Comparison of ENCODE assay signal across 18 cellular contexts in the genomic region with DNA sequence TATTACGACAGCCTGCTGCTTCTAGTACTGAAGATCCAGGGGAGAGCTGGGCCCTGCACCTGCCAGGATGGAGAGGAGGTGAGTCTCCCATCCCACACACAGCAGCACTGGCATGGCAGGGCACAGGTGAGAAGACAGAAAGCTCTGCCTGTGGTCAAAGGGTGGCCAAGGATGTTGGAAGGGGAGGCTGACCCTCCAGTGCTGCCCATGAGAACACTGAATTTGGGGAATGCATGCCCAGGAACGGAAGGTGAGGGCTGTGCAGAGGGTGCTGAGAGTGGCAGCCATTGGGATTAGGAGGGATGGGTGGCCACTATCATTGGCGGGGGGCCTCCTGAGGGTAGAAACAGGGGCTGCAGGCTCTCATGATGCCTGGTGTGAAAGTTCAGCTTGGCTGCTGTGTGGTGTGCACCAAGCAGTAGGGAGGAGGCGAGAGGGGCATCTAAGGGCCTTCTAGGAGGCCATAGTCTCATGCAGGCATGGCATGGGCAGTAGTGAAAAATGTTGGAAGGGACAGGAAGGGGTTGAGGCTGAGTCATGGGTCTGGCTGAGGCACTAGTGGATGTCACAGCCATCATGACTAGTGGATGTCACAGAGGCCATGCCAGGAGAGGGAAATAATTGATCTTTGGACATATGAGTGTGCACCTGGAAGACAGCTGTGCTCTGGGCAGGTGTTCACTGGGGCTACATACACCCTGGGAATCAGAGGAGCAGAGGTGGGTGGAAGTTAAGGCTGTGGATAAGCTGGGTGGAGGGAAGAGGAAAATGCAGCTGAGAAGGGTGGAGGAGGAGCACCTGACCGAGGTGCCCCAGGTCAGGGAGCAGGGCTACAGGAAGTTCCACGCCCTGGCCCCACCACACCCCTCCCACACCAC. TPM values are rescaled to one million over a fixed set of nuclear protein-coding genes. Genes with fewer than 3 reads are reported as not detected.
DNase-seq lines count a peak whose midpoint lies in the region; ATAC-seq, FAIRE-seq and TF ChIP-seq lines count a peak whose summit lies in the region.
"Had no signal": no experiment of that assay in that cellular context is flagged by ENCODE, and none has a peak within 500 bp of the region (broad histone marks: within the 10 kb centered on the region; RNA-seq: fewer than 3 reads in every experiment).

No MANE protein-coding gene starts in this region.

- no peak overlapping the region for H3K14ac ChIP-seq in neuronal stem cell (ENCODE audit: low read length)

- H3K4me1 Mint-ChIP-seq in IgD-negative memory B cell, result peaks cover 12 to 20% (median 12%) of the 10 kb centered on the region in 3 donors
- H3K4me1 Mint-ChIP-seq in CD8-positive, alpha-beta T cell (ENCODE audit: low read depth), result peaks cover 22% of the 10 kb centered on the region

- H3K27me3 ChIP-seq in colonic mucosa (no peaks in the 10 kb centered on the region), neuronal stem cell (ENCODE audit: control insufficient read depth in 3 of 3, insufficient read depth in 3 of 3, low read depth in 1 of 3, low read length in 3 of 3) (peaks cover 0 to 15% (median 0%) of the 10 kb centered on the region in 3 experiments), pancreas (peaks cover 0 to 9% (median 0%) of the 10 kb centered on the region in 4 donors)
- H3K27me3 ChIP-seq in CD8-positive, alpha-beta T cell (ENCODE audit: insufficient read depth, low read length), result no peaks in the 10 kb centered on the region

- no peaks in the 10 kb centered on the region for H3K79me1 ChIP-seq in neuronal stem cell (ENCODE audit: low read depth, low read length)

- H4K91ac ChIP-seq in neuronal stem cell (ENCODE audit: low read depth, low read length, poor library complexity), result no peak overlapping the region

- H3K9me3 ChIP-seq in colonic mucosa (no peaks in the 10 kb centered on the region), neuronal stem cell (replicated peaks in 1 of 2; ENCODE audit: control insufficient read depth in 2 of 2, insufficient read depth in 1 of 2, low read depth in 1 of 2, low read length in 2 of 2) (no peaks in the 10 kb centered on the region), pancreas (no peaks in the 10 kb centered on the region)
- H3K9me3 ChIP-seq in CD8-positive, alpha-beta T cell (ENCODE audit: low read length), result no peaks in the 10 kb centered on the region

- H2BK120ac ChIP-seq in neuronal stem cell (ENCODE audit: low read depth, low read length), result no peak overlapping the region

- peak overlapping the region in 3 of 4 donors; percentile 8 to 85 (median 14) for H3K4me3 Mint-ChIP-seq in IgD-negative memory B cell
- H3K4me3 Mint-ChIP-seq in CD8-positive, alpha-beta T cell, result no peak overlapping the region
- H3K4me3 Mint-ChIP-seq: activated naive CD8-positive, alpha-beta T cell treated with anti-CD3 and anti-CD28 coated beads, Interleukin-2, amount 10 ng/mL, durations not matched to agents 7 days and 5 days had no signal

- H3K4me3 ChIP-seq in colonic mucosa (no peak overlapping the region), neuronal stem cell (ENCODE audit: low read length in 2 of 2) (no peak overlapping the region), pancreas (no peak overlapping the region)
- H3K4me3 ChIP-seq in CD8-positive, alpha-beta T cell (ENCODE audit: low read depth, low read length), result no peak overlapping the region

- FAIRE-seq in pancreas (lab: Jason Lieb, UNC), result no peak

- TF ChIP-seq CTCF in colonic mucosa (IDR thresholded peaks at IDR 0.05) (no peak), pancreas (IDR thresholded peaks at IDR 0.05) (no peak)
- no peak for TF ChIP-seq CTCF in CD8-positive, alpha-beta T cell (IDR thresholded peaks at IDR 0.05)

- no peak overlapping the region for H2AFZ ChIP-seq in neuronal stem cell (ENCODE audit: low read length)

- no CpG with 5 or more reads among the region's 6 CpGs for whole genome bisulfite sequencing in neuronal stem cell (ENCODE audit: extremely low coverage in 2 of 2, insufficient read length in 2 of 2, insufficient replicate concordance in 1 of 2), 2 donors
- WGBS in pancreas, 2 donors, result 72 to 98% methylated on average over 4 to 6 of the region's 6 CpGs

- H3K27me3 Mint-ChIP-seq in IgD-negative memory B cell, result peaks cover 17% of the 10 kb centered on the region
- H3K27me3 Mint-ChIP-seq in CD8-positive, alpha-beta T cell (ENCODE audit: low read depth), result peaks cover 22% of the 10 kb centered on the region

- no peaks in the 10 kb centered on the region for H3K9me3 Mint-ChIP-seq in IgD-negative memory B cell
- no peaks in the 10 kb centered on the region for H3K9me3 Mint-ChIP-seq in CD8-positive, alpha-beta T cell
- H3K9me3 Mint-ChIP-seq: activated naive CD8-positive, alpha-beta T cell treated with anti-CD3 and anti-CD28 coated beads, Interleukin-2, amount 10 ng/mL, durations not matched to agents 7 days and 5 days had no signal

- H3K4me1 ChIP-seq in colonic mucosa (peaks cover 10% of the 10 kb centered on the region), neuronal stem cell (ENCODE audit: control insufficient read depth in 2 of 2, insufficient read depth in 1 of 2, low read depth in 1 of 2, low read length in 2 of 2) (peaks cover 12 to 15% of the 10 kb centered on the region in 2 donors), pancreas (no peaks in the 10 kb centered on the region)
- H3K4me1 ChIP-seq in CD8-positive, alpha-beta T cell (ENCODE audit: insufficient read depth, low read length), result peaks cover 23% of the 10 kb centered on the region

- no peaks in the 10 kb centered on the region for H3K36me3 Mint-ChIP-seq in IgD-negative memory B cell
- no peaks in the 10 kb centered on the region for H3K36me3 Mint-ChIP-seq in CD8-positive, alpha-beta T cell
- H3K36me3 Mint-ChIP-seq: activated naive CD8-positive, alpha-beta T cell treated with anti-CD3 and anti-CD28 coated beads, Interleukin-2, amount 10 ng/mL, durations not matched to agents 7 days and 5 days had no signal

- H3K36me3 ChIP-seq in colonic mucosa, result no peaks in the 10 kb centered on the region
- H3K36me3 ChIP-seq in neuronal stem cell (replicated peaks in 1 of 2; ENCODE audit: control insufficient read depth in 2 of 2, insufficient read depth in 2 of 2, low read length in 2 of 2), result no peaks in the 10 kb centered on the region
- no peaks in the 10 kb centered on the region for H3K36me3 ChIP-seq in pancreas
- no peaks in the 10 kb centered on the region for H3K36me3 ChIP-seq in CD8-positive, alpha-beta T cell (ENCODE audit: insufficient read depth, low read length)

- H3K4me2 ChIP-seq in neuronal stem cell (ENCODE audit: insufficient read depth, low read length, poor library complexity, severe bottlenecking), result no peak overlapping the region

- H2BK5ac ChIP-seq in neuronal stem cell (ENCODE audit: low read length), result no peak overlapping the region

- no peak overlapping the region for H3K4ac ChIP-seq in neuronal stem cell (ENCODE audit: low read length)

- ATAC-seq in GM21619 (IDR thresholded peaks at IDR 0.05; ENCODE audit: unreplicated experiment) (no peak), pancreas (no peak)
- no peak for ATAC-seq in CD8-positive, alpha-beta T cell

- H2BK15ac ChIP-seq in neuronal stem cell (ENCODE audit: low read length), result no peak overlapping the region

- H4K8ac ChIP-seq in neuronal stem cell (ENCODE audit: low read depth, low read length), result no peak overlapping the region

- H3K23ac ChIP-seq in neuronal stem cell (ENCODE audit: low read depth, low read length, poor library complexity), result peak overlapping the region; percentile 89

- no peak overlapping the region for H3K9ac ChIP-seq in colonic mucosa (ENCODE audit: low read depth in 2 of 2, low read length in 2 of 2)
- H3K9ac ChIP-seq in neuronal stem cell (ENCODE audit: low read depth, low read length, poor library complexity), result peak overlapping the region; percentile 0

- peak overlapping the region; percentile 51 for H3K18ac ChIP-seq in neuronal stem cell (ENCODE audit: low read length)

- intact Hi-C loops in colonic mucosa (cut with DNase I), result no loop called here
- intact Hi-C loops in pancreas (cut with DNase I), result no loop called here
- intact Hi-C loops in CD8-positive, alpha-beta T cell (cut with DNase I, micrococcal nuclease), result no loop called here

- CTCF ChIA-PET in CD8-positive, alpha-beta T cell (lab: Charles Lee), result no interaction called here

- DNase-seq in COLO668 (lab: John Stamatoyannopoulos, UW; ENCODE audit: unreplicated experiment) (peak; percentile 84), colonic mucosa (peak; percentile 50), neuronal stem cell (ENCODE audit: low spot score) (no peak), pancreas (no peak)
- DNase-seq in activated CD8-positive, alpha-beta memory T cell treated with anti-CD3 and anti-CD28 coated beads for 24 hours, result no peak
- no peak for DNase-seq in CD8-positive, alpha-beta T cell
- DNase-seq: activated CD8-positive, alpha-beta memory T cell treated with anti-CD3 and anti-CD28 coated beads, Interleukin-2, amount 50 U/mL, for 48 hours; activated naive CD8-positive, alpha-beta T cell treated with anti-CD3 and anti-CD28 coated beads, Interleukin-2, amount 10 ng/mL, durations not matched to agents 7 days and 5 days; NCI-H1105 treated with DMSO at 0.1 percent for 48 hours; NCI-H524; SHP77 treated with DMSO at 0.1 percent for 48 hours; stimulated activated CD4-positive, alpha-beta T cell treated with anti-CD3 and anti-CD28 coated beads, Interleukin-4, amount 100 ng/mL, for 24 hours; stimulated activated naive CD4-positive, alpha-beta T cell treated with Interleukin-2 at 50 U/mL for 16 hours had no signal

- H3K27ac ChIP-seq in colonic mucosa (no peak overlapping the region), neuronal stem cell (replicated peaks; ENCODE audit: low read length) (no peak overlapping the region), pancreas (no peak overlapping the region)
- H3K27ac ChIP-seq in CD8-positive, alpha-beta T cell (ENCODE audit: low read depth, low read length), result no peak overlapping the region
- H3K27ac ChIP-seq: C4-2B had no signal

- H2BK12ac ChIP-seq in neuronal stem cell (ENCODE audit: low read length), result no peak overlapping the region

- H2AK5ac ChIP-seq in neuronal stem cell (ENCODE audit: low read depth, low read length), result peak overlapping the region; percentile 8

- H3K27ac Mint-ChIP-seq in IgD-negative memory B cell, result no peak overlapping the region
- H3K27ac Mint-ChIP-seq in CD8-positive, alpha-beta T cell, result no peak overlapping the region
- H3K27ac Mint-ChIP-seq: activated naive CD8-positive, alpha-beta T cell treated with anti-CD3 and anti-CD28 coated beads, Interleukin-2, amount 10 ng/mL, durations not matched to agents 7 days and 5 days had no signal

- POLR2A ChIA-PET in CD8-positive, alpha-beta T cell (lab: Charles Lee), result no interaction called here

RNA-seq across cellular contexts. Expression of gene LRRC74B, which starts 2.5 kb away (rescaled TPM):
- polyA plus RNA-seq in IgD-negative memory B cell (not detected), pancreas (under 1 TPM in 1 of 2 donors, not detected in 1; 0.05 TPM)
- total RNA-seq in colonic mucosa (not detected), pancreas (not detected)
- not detected for polyA plus RNA-seq in neuronal stem cell (2013, experiment 1 of 2)
- 0.01 TPM for polyA plus RNA-seq in neuronal stem cell (2013, experiment 2 of 2)
- total RNA-seq in CD8-positive, alpha-beta T cell, result not detected
- total RNA-seq: activated naive CD8-positive, alpha-beta T cell treated with anti-CD3 and anti-CD28 coated beads, Interleukin-2, amount 10 ng/mL, durations not matched to agents 7 days and 5 days; cerebellum; mesenteric fat pad had no signal

RNA-seq across cellular contexts. Expression of gene SLC7A4, which starts 10.9 kb away (rescaled TPM):
- polyA plus RNA-seq in IgD-negative memory B cell, result not detected
- 1 to 10 TPM; 3.3 to 3.9 TPM for total RNA-seq in colonic mucosa
- 0.18 TPM for polyA plus RNA-seq in neuronal stem cell (2013, experiment 1 of 2)
- 0.24 TPM for polyA plus RNA-seq in neuronal stem cell (2013, experiment 2 of 2)
- under 1 TPM in 5 of 6 donors, not detected in 1; 0.09 to 0.28 (median 0.18) TPM for total RNA-seq in pancreas
- polyA plus RNA-seq in pancreas, result 1 to 10 TPM in 1 of 2 donors, under 1 TPM in 1; 0.68 to 1.4 TPM
- total RNA-seq in CD8-positive, alpha-beta T cell, result not detected

RNA-seq across cellular contexts. Expression of gene P2RX6, which starts 28.3 kb away (rescaled TPM):
- polyA plus RNA-seq in IgD-negative memory B cell (not detected), pancreas (1 to 10 TPM in 1 of 2 donors, under 1 TPM in 1; 0.57 to 2.9 TPM)
- total RNA-seq in colonic mucosa (under 1 TPM; 0.27 to 0.62 TPM), pancreas (under 1 TPM in 5 of 6 donors, not detected in 1; 0.09 to 0.40 (median 0.37) TPM)
- polyA plus RNA-seq in neuronal stem cell (2013, experiment 1 of 2), result 0.43 TPM
- polyA plus RNA-seq in neuronal stem cell (2013, experiment 2 of 2), result 0.53 TPM
- total RNA-seq in CD8-positive, alpha-beta T cell, result under 1 TPM; 0.30 to 0.36 TPM

RNA-seq across cellular contexts. Expression of gene THAP7, which starts 41.3 kb away (rescaled TPM):
- polyA plus RNA-seq in IgD-negative memory B cell (55.9 TPM), pancreas (10 to 100 TPM; 52.1 to 54.9 TPM)
- total RNA-seq in colonic mucosa (10 to 100 TPM; 12.9 to 23.3 TPM), pancreas (10 to 100 TPM in 5 of 6 donors, 1 to 10 TPM in 1; 9.0 to 16.0 (median 13.0) TPM)
- 26.5 TPM for polyA plus RNA-seq in neuronal stem cell (2013, experiment 1 of 2)
- 28.4 TPM for polyA plus RNA-seq in neuronal stem cell (2013, experiment 2 of 2)
- 10 to 100 TPM; 71.2 to 73.6 TPM for total RNA-seq in CD8-positive, alpha-beta T cell

Comparison
In these comparisons a context has a peak if more than half of its experiments do, and no peak if none do; other contexts are left out.
1. DNase-seq: peak in COLO668 (single experiment) and colonic mucosa (single experiment); none in neuronal stem cell (single experiment), activated CD8-positive, alpha-beta memory T cell treated with anti-CD3 and anti-CD28 coated beads for 24 hours (single experiment), pancreas (0 of 6) and CD8-positive, alpha-beta T cell (0 of 7).